8 cellular contexts compared by ENCODE assay signal in the genomic region with DNA sequence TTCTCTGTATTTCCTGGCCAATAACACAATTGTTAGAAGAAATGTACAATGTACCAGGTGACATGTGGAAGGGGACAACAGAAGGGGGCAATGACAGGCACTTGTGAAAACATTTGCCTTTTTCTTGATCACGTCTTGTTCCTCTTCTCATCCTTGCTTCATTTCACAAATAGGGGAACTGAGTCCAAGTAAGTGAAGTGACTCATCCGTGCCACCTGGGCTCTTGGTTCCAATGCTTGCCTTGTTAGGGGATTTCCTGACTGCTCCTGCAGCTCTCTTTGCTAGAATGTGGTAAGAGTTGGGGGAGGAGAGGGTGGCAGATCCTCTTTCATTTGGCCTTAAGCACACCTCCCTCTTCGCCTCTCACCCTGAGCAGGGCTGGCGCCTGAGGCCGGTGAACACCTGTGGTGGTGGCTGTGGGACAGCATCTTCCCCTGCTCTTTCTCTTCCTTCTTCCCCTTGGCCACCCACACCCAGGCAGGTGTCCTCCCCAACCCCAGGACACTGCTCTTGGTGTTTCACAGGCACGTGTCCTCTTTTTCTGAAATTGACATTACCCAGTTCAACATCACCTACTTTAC. TPM values are rescaled to one million over a fixed set of nuclear protein-coding genes. Genes with fewer than 3 reads are reported as not detected.
DNase-seq lines count a peak whose midpoint lies in the region; ATAC-seq and TF ChIP-seq lines count a peak whose summit lies in the region.

No MANE protein-coding gene starts in this region.

- no peaks in the 10 kb centered on the region for H3K9me2 ChIP-seq in PC-3 (replicated peaks; ENCODE audit: low read length)

- H3K9me3 ChIP-seq in PC-3 (ENCODE audit: low read length), result no peaks in the 10 kb centered on the region

- BruUV-seq in PC-3 (replicated peaks; lab: Mats Ljungman, UMichigan), result no TSS peak

- no peak overlapping the region for H2AFZ ChIP-seq in PC-3 (ENCODE audit: low read length)

- peak overlapping the region; percentile 47 for H3K4me3 Mint-ChIP-seq in activated naive CD8-positive, alpha-beta T cell treated with anti-CD3 and anti-CD28 coated beads, Interleukin-2, amount 10 ng/mL, durations not matched to agents 7 days and 5 days

- H3K27me3 Mint-ChIP-seq in activated naive CD8-positive, alpha-beta T cell treated with anti-CD3 and anti-CD28 coated beads, Interleukin-2, amount 10 ng/mL, durations not matched to agents 7 days and 5 days, result peaks cover 8% of the 10 kb centered on the region

- no peak overlapping the region for H3K9ac ChIP-seq in PC-3 (ENCODE audit: low read length)

- intact Hi-C loops in PC-3 (cut with micrococcal nuclease), result no loop called here

- H3K4me3 ChIP-seq in PC-3 (ENCODE audit: low read length), result no peak overlapping the region

- no peaks in the 10 kb centered on the region for H3F3A ChIP-seq in PC-3 (ENCODE audit: low read length, unreplicated experiment)

- CTCF ChIA-PET in PC-3 (lab: Charles Lee), result no interaction called here

- H3K9me3 Mint-ChIP-seq in activated naive CD8-positive, alpha-beta T cell treated with anti-CD3 and anti-CD28 coated beads, Interleukin-2, amount 10 ng/mL, durations not matched to agents 7 days and 5 days, result no peaks in the 10 kb centered on the region

- peaks cover 34% of the 10 kb centered on the region for H3K27me3 ChIP-seq in PC-3 (ENCODE audit: low read length)

- no peaks in the 10 kb centered on the region for H3K79me2 ChIP-seq in PC-3 (ENCODE audit: low read length)

- no peaks in the 10 kb centered on the region for H3K36me3 ChIP-seq in PC-3 (ENCODE audit: low read depth, low read length)

- no peaks in the 10 kb centered on the region for H3K36me3 Mint-ChIP-seq in activated naive CD8-positive, alpha-beta T cell treated with anti-CD3 and anti-CD28 coated beads, Interleukin-2, amount 10 ng/mL, durations not matched to agents 7 days and 5 days

- TF ChIP-seq CTCF in PC-3 (conservative IDR thresholded peaks at IDR 0.05; ENCODE audit: low read depth, low read length), result no peak

- no peak overlapping the region for H3K4me2 ChIP-seq in PC-3 (ENCODE audit: low read length)

- H3K4me1 ChIP-seq in PC-3 (ENCODE audit: insufficient read depth, low read length), result no peaks in the 10 kb centered on the region

- DNase-seq in PC-3, result peak; percentile 13
- peak; percentile 48 for DNase-seq in activated naive CD8-positive, alpha-beta T cell treated with anti-CD3 and anti-CD28 coated beads, Interleukin-2, amount 10 ng/mL, durations not matched to agents 7 days and 5 days
- DNase-seq in stimulated activated CD4-positive, alpha-beta T cell treated with anti-CD3 and anti-CD28 coated beads, TNF-alpha, amount 100 ng/mL, for 48 hours (ENCODE audit: low read depth in 3 of 3), result peak; percentile 9 to 36 (median 9)
- no peak for DNase-seq in retina
- no peak for DNase-seq in NCI-H146 treated with DMSO at 0.1 percent for 48 hours (lab: John Stamatoyannopoulos, UW; ENCODE audit: unreplicated experiment)
- no peak for DNase-seq in H4 (ENCODE audit: low spot score)

- ATAC-seq in GM18870 (IDR thresholded peaks at IDR 0.05; ENCODE audit: unreplicated experiment) (peak; percentile 80), HG02970 (IDR thresholded peaks at IDR 0.05; ENCODE audit: low FRiP score, unreplicated experiment) (peak; percentile 80), PC-3 (no peak)
- ATAC-seq in activated naive CD8-positive, alpha-beta T cell treated with anti-CD3 and anti-CD28 coated beads, Interleukin-2, amount 10 ng/mL, durations not matched to agents 7 days and 5 days (ENCODE audit: low read depth), result peak; percentile 89

- H3K27ac Mint-ChIP-seq in activated naive CD8-positive, alpha-beta T cell treated with anti-CD3 and anti-CD28 coated beads, Interleukin-2, amount 10 ng/mL, durations not matched to agents 7 days and 5 days, result peak overlapping the region; percentile 59

- POLR2A ChIA-PET in PC-3 (lab: Charles Lee; ENCODE audit: unreplicated experiment), result no interaction called here
- POLR2A ChIA-PET in activated naive CD8-positive, alpha-beta T cell treated with anti-CD3 and anti-CD28 coated beads, Interleukin-2, amount 10 ng/mL, durations not matched to agents 7 days and 5 days (lab: Charles Lee), result no interaction called here

- H4K20me1 ChIP-seq in PC-3 (ENCODE audit: low read length), result no peaks in the 10 kb centered on the region

- H3K4me1 Mint-ChIP-seq in activated naive CD8-positive, alpha-beta T cell treated with anti-CD3 and anti-CD28 coated beads, Interleukin-2, amount 10 ng/mL, durations not matched to agents 7 days and 5 days, result peaks cover 13% of the 10 kb centered on the region

- no peak overlapping the region for H3K27ac ChIP-seq in PC-3 (ENCODE audit: low read length)

RNA-seq across cellular contexts. Expression of a gene that starts 2.2 kb away (rescaled TPM):
- total RNA-seq in PC-3 (2014; rRNA removed), result not detected in 2 replicates
- not detected for total RNA-seq in activated naive CD8-positive, alpha-beta T cell treated with anti-CD3 and anti-CD28 coated beads, Interleukin-2, amount 10 ng/mL, durations not matched to agents 7 days and 5 days
- not detected in 2 replicates for total RNA-seq in H4 (2014; rRNA removed; shearing (Covaris generic))

RNA-seq across cellular contexts. Expression of a gene that starts 27.1 kb away (rescaled TPM):
- 0.51 TPM in 1 of 2 replicates, not detected in the other for total RNA-seq in PC-3 (2014; rRNA removed)
- total RNA-seq in activated naive CD8-positive, alpha-beta T cell treated with anti-CD3 and anti-CD28 coated beads, Interleukin-2, amount 10 ng/mL, durations not matched to agents 7 days and 5 days, result not detected
- not detected in 2 replicates for total RNA-seq in H4 (2014; rRNA removed; shearing (Covaris generic))

RNA-seq across cellular contexts. Expression of a gene that starts 47.5 kb away (rescaled TPM):
- total RNA-seq in PC-3 (2014; rRNA removed), result not detected in 2 replicates
- under 1 TPM; 0.80 to 0.91 TPM for total RNA-seq in activated naive CD8-positive, alpha-beta T cell treated with anti-CD3 and anti-CD28 coated beads, Interleukin-2, amount 10 ng/mL, durations not matched to agents 7 days and 5 days
- 1.9 and 3.8 TPM in 2 replicates for total RNA-seq in H4 (2014; rRNA removed; shearing (Covaris generic))

Comparison
In these comparisons a context has a peak if more than half of its experiments do, and no peak if none do; other contexts are left out.
1. DNase-seq: peak in PC-3 (single experiment), activated naive CD8-positive, alpha-beta T cell treated with anti-CD3 and anti-CD28 coated beads, Interleukin-2, amount 10 ng/mL, durations not matched to agents 7 days and 5 days (single experiment) and stimulated activated CD4-positive, alpha-beta T cell treated with anti-CD3 and anti-CD28 coated beads, TNF-alpha, amount 100 ng/mL, for 48 hours (3 of 3); none in retina (single experiment), NCI-H146 treated with DMSO at 0.1 percent for 48 hours (single experiment) and H4 (single experiment).